14 cellular contexts compared by ENCODE assay signal in the genomic region with DNA sequence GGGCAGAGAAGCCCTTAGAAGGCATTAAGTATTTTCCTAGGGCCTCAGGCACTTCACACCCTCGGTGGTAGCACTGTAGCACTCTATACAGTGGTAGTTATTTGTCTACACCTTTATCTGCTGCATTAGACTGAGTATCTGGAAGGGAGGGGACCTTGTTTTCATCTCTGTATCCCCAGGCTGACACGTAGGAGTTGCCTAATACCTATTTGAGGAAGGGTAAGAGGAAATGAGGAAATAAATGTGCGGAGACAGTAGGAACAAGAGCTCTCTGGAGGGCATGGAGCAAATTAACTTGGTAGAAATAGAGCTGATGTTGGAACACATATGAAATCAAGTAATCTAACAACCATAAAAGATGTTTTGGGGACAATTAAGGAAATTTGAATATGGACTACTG. TPM values are rescaled to one million over a fixed set of nuclear protein-coding genes. Genes with fewer than 3 reads are reported as not detected.
DNase-seq lines count a peak whose midpoint lies in the region; ATAC-seq and TF ChIP-seq lines count a peak whose summit lies in the region.
"Had no signal": no experiment of that assay in that cellular context is flagged by ENCODE, and none has a peak within 500 bp of the region (broad histone marks: within the 10 kb centered on the region; RNA-seq: fewer than 3 reads in every experiment).

No MANE protein-coding gene starts in this region.

- H3K4me3 Mint-ChIP-seq in CD14-positive monocyte, result peak overlapping the region; percentile 66 to 99
- H3K4me3 Mint-ChIP-seq in WTC11, result no peak overlapping the region

- POLR2A ChIA-PET in WTC11 (lab: Charles Lee), result interaction anchor here (1.0 kb wide), 1 partner anchor 21 kb away, joined by 3 read pairs; no protein-coding TSS in a partner anchor

- no peak for DNase-seq in CD14-positive monocyte (ENCODE audit: low spot score)
- peak; percentile 78 to 80 for DNase-seq in Kasumi-1 (lab: John Stamatoyannopoulos, UW)
- no peak for DNase-seq in WTC11 (ENCODE audit: low spot score)
- DNase-seq in midbrain (lab: John Stamatoyannopoulos, UW), result peak; percentile 14
- DNase-seq in caudate nucleus (lab: John Stamatoyannopoulos, UW), result no peak
- no peak for DNase-seq in activated CD4-positive, alpha-beta T cell treated with anti-CD3 and anti-CD28 coated beads, Interleukin-2, amount 50 U/mL, for 1 hour
- no peak for DNase-seq in stimulated activated CD4-positive, alpha-beta T cell treated with anti-CD3 and anti-CD28 coated beads, Interleukin-1b, Interleukin-23, amount 100 ng/mL, for 48 hours
- DNase-seq: activated CD8-positive, alpha-beta memory T cell treated with anti-CD3 and anti-CD28 coated beads for 24 hours; anterior cingulate cortex; MM.1S; NCI-H526 treated with DMSO at 0.1 percent for 48 hours had no signal

- peaks cover 54 to 65% of the 10 kb centered on the region in 2 donors for H3K36me3 Mint-ChIP-seq in CD14-positive monocyte
- peaks cover 47% of the 10 kb centered on the region for H3K36me3 Mint-ChIP-seq in WTC11

- ATAC-seq in WTC11 (no peak), GM18511 (IDR thresholded peaks at IDR 0.05; ENCODE audit: unreplicated experiment) (no peak)
- ATAC-seq: left lung had no signal

- TF ChIP-seq CTCF in CD14-positive monocyte (IDR thresholded peaks at IDR 0.05) (no peak), WTC11 (IDR thresholded peaks at IDR 0.05) (no peak)

- peaks cover 0 to 1% (median 0%) of the 10 kb centered on the region in 3 donors for H3K27me3 Mint-ChIP-seq in CD14-positive monocyte (ENCODE audit: low read depth in 3 of 3)
- H3K27me3 Mint-ChIP-seq in WTC11 (ENCODE audit: low read depth), result peaks cover 2% of the 10 kb centered on the region; the same call in 1 of the 2 replicates

- H3K4me1 Mint-ChIP-seq in CD14-positive monocyte (peaks cover 59% of the 10 kb centered on the region), WTC11 (peaks cover 33% of the 10 kb centered on the region)

- H3K9me3 Mint-ChIP-seq in CD14-positive monocyte (no peaks in the 10 kb centered on the region), WTC11 (no peaks in the 10 kb centered on the region)

- CTCF ChIA-PET in WTC11 (lab: Charles Lee), result interaction anchor here (0.5 to 0.7 kb wide), 2 partner anchors 22 to 216 kb away, joined by 3 to 5 read pairs; no protein-coding TSS in a partner anchor

- H3K27ac ChIP-seq in caudate nucleus (ENCODE audit: low read depth, low read length), result no peak overlapping the region
- H3K27ac ChIP-seq: parathyroid adenoma had no signal

- intact Hi-C loops in CD14-positive monocyte (cut with micrococcal nuclease), result loop anchor here (5.0 kb wide), 3 partner anchors 44 to 239 kb away; a partner anchor contains a TSS

- H3K27ac Mint-ChIP-seq in CD14-positive monocyte, result peak overlapping the region; percentile 91 to 100 (median 98)
- H3K27ac Mint-ChIP-seq in WTC11, result peak overlapping the region; percentile 11; the same call in 1 of the 2 replicates

TF ChIP-seq in WTC11, 78 proteins besides CTCF, POLR2A, EP300 and RAD21 (continues in another document):
- TF ChIP-seq TCF7 (CRISPR knock-in tag; IDR thresholded peaks at IDR 0.05; ENCODE audit: low read depth) (no peak), FOXP1 (CRISPR knock-in tag; IDR thresholded peaks at IDR 0.05; ENCODE audit: borderline replicate concordance) (no peak), ZNF671 (CRISPR knock-in tag; IDR thresholded peaks at IDR 0.05) (no peak), SMAD4 (CRISPR knock-in tag; IDR thresholded peaks at IDR 0.05) (no peak), IRF2 (CRISPR knock-in tag; IDR thresholded peaks at IDR 0.05; ENCODE audit: borderline replicate concordance, low read depth) (no peak), RORB (CRISPR knock-in tag; IDR thresholded peaks at IDR 0.05) (no peak), ETV6 (CRISPR knock-in tag; IDR thresholded peaks at IDR 0.05) (no peak), SOX15 (CRISPR knock-in tag; IDR thresholded peaks at IDR 0.05) (no peak), MYBL2 (CRISPR knock-in tag; IDR thresholded peaks at IDR 0.05) (no peak), EMX1 (CRISPR knock-in tag; IDR thresholded peaks at IDR 0.05) (no peak), ZNF121 (CRISPR knock-in tag; IDR thresholded peaks at IDR 0.05) (no peak), JAZF1 (CRISPR knock-in tag; IDR thresholded peaks at IDR 0.05) (no peak), CREB1 (CRISPR knock-in tag; IDR thresholded peaks at IDR 0.05) (no peak)
- TF ChIP-seq, protein P1, sequence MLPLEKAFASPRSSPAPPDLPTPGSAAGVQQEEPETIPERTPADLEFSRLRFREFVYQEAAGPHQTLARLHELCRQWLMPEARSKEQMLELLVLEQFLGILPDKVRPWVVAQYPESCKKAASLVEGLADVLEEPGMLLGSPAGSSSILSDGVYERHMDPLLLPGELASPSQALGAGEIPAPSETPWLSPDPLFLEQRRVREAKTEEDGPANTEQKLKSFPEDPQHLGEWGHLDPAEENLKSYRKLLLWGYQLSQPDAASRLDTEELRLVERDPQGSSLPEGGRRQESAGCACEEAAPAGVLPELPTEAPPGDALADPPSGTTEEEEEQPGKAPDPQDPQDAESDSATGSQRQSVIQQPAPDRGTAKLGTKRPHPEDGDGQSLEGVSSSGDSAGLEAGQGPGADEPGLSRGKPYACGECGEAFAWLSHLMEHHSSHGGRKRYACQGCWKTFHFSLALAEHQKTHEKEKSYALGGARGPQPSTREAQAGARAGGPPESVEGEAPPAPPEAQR (CRISPR knock-in tag; IDR thresholded peaks at IDR 0.05), result no peak
- TF ChIP-seq, protein P2, sequence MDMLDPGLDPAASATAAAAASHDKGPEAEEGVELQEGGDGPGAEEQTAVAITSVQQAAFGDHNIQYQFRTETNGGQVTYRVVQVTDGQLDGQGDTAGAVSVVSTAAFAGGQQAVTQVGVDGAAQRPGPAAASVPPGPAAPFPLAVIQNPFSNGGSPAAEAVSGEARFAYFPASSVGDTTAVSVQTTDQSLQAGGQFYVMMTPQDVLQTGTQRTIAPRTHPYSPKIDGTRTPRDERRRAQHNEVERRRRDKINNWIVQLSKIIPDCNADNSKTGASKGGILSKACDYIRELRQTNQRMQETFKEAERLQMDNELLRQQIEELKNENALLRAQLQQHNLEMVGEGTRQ (CRISPR knock-in tag; IDR thresholded peaks at IDR 0.05), result no peak
- TF ChIP-seq, protein P3, sequence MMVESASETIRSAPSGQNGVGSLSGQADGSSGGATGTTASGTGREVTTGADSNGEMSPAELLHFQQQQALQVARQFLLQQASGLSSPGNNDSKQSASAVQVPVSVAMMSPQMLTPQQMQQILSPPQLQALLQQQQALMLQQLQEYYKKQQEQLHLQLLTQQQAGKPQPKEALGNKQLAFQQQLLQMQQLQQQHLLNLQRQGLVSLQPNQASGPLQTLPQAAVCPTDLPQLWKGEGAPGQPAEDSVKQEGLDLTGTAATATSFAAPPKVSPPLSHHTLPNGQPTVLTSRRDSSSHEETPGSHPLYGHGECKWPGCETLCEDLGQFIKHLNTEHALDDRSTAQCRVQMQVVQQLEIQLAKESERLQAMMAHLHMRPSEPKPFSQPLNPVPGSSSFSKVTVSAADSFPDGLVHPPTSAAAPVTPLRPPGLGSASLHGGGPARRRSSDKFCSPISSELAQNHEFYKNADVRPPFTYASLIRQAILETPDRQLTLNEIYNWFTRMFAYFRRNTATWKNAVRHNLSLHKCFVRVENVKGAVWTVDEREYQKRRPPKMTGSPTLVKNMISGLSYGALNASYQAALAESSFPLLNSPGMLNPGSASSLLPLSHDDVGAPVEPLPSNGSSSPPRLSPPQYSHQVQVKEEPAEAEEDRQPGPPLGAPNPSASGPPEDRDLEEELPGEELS (CRISPR knock-in tag; IDR thresholded peaks at IDR 0.05), result no peak
- TF ChIP-seq, protein P4, sequence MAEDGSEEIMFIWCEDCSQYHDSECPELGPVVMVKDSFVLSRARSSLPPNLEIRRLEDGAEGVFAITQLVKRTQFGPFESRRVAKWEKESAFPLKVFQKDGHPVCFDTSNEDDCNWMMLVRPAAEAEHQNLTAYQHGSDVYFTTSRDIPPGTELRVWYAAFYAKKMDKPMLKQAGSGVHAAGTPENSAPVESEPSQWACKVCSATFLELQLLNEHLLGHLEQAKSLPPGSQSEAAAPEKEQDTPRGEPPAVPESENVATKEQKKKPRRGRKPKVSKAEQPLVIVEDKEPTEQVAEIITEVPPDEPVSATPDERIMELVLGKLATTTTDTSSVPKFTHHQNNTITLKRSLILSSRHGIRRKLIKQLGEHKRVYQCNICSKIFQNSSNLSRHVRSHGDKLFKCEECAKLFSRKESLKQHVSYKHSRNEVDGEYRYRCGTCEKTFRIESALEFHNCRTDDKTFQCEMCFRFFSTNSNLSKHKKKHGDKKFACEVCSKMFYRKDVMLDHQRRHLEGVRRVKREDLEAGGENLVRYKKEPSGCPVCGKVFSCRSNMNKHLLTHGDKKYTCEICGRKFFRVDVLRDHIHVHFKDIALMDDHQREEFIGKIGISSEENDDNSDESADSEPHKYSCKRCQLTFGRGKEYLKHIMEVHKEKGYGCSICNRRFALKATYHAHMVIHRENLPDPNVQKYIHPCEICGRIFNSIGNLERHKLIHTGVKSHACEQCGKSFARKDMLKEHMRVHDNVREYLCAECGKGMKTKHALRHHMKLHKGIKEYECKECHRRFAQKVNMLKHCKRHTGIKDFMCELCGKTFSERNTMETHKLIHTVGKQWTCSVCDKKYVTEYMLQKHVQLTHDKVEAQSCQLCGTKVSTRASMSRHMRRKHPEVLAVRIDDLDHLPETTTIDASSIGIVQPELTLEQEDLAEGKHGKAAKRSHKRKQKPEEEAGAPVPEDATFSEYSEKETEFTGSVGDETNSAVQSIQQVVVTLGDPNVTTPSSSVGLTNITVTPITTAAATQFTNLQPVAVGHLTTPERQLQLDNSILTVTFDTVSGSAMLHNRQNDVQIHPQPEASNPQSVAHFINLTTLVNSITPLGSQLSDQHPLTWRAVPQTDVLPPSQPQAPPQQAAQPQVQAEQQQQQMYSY (CRISPR knock-in tag; IDR thresholded peaks at IDR 0.05), result no peak

RNA-seq across cellular contexts. Expression of a gene that starts 3.9 kb away (rescaled TPM):
- 100 to 1,000 TPM; 237 to 295 TPM for polyA plus RNA-seq in CD14-positive monocyte
- 67.0 to 88.7 TPM (median 86.5 TPM) in 3 replicates for total RNA-seq in WTC11 (2021)

RNA-seq across cellular contexts. Expression of a gene that starts 17.3 kb away (rescaled TPM):
- polyA plus RNA-seq in CD14-positive monocyte, result under 1 TPM; 0.55 to 0.83 TPM
- total RNA-seq in WTC11 (2021), result not detected in 3 replicates

RNA-seq across cellular contexts. Expression of a gene that starts 27.4 kb away (rescaled TPM):
- under 1 TPM; 0.17 to 0.31 TPM for polyA plus RNA-seq in CD14-positive monocyte
- total RNA-seq in WTC11 (2021), result 1.6 to 2.7 TPM (median 2.0 TPM) in 3 replicates

RNA-seq across cellular contexts. Expression of a gene that starts 45.8 kb away (rescaled TPM):
- 10 to 100 TPM; 15.5 to 16.2 TPM for polyA plus RNA-seq in CD14-positive monocyte
- total RNA-seq in WTC11 (2021), result 8.2 to 12.6 TPM (median 11.7 TPM) in 3 replicates

RNA-seq across cellular contexts. Expression of a gene that starts 51.2 kb away (rescaled TPM):
- 10 to 100 TPM; 10.3 to 14.9 TPM for polyA plus RNA-seq in CD14-positive monocyte
- 47.5 to 52.7 TPM (median 49.0 TPM) in 3 replicates for total RNA-seq in WTC11 (2021)

Comparison
In these comparisons a context has a peak if more than half of its experiments do, and no peak if none do; other contexts are left out.
1. DNase-seq: peak in Kasumi-1 (2 of 2) and midbrain (single experiment); none in CD14-positive monocyte (single experiment), WTC11 (single experiment), caudate nucleus (0 of 61), activated CD4-positive, alpha-beta T cell treated with anti-CD3 and anti-CD28 coated beads, Interleukin-2, amount 50 U/mL, for 1 hour (single experiment) and stimulated activated CD4-positive, alpha-beta T cell treated with anti-CD3 and anti-CD28 coated beads, Interleukin-1b, Interleukin-23, amount 100 ng/mL, for 48 hours (single experiment).